15 cellular contexts compared by ENCODE assay signal in genomic region chr17:39229274-39229913, GRCh38. TPM values are rescaled to one million over a fixed set of nuclear protein-coding genes. Genes with fewer than 3 reads are reported as not detected.
DNase-seq lines count a peak whose midpoint lies in the region; ATAC-seq and TF ChIP-seq lines count a peak whose summit lies in the region.
"Had no signal": no experiment of that assay in that cellular context is flagged by ENCODE, and none has a peak within 500 bp of the region (broad histone marks: within the 10 kb centered on the region; RNA-seq: fewer than 3 reads in every experiment).

No MANE protein-coding gene starts in this region.

- H4K20me1 ChIP-seq in GM23248 (ENCODE audit: insufficient read depth), result no peaks in the 10 kb centered on the region

- H3K4me2 ChIP-seq in GM23248 (ENCODE audit: unreplicated experiment), result peak overlapping the region; percentile 49

- H2AFZ ChIP-seq in GM23248, result peak overlapping the region; percentile 74

- H3K9me3 ChIP-seq in GM23248 (ENCODE audit: low read depth), result no peaks in the 10 kb centered on the region
- no peaks in the 10 kb centered on the region for H3K9me3 ChIP-seq in breast epithelium

- no peak for ATAC-seq in HG02973 (IDR thresholded peaks at IDR 0.05; ENCODE audit: unreplicated experiment)
- no peak for ATAC-seq in HG03469 (IDR thresholded peaks at IDR 0.05; ENCODE audit: unreplicated experiment)
- ATAC-seq in stimulated activated naive CD8-positive, alpha-beta T cell treated with anti-CD3 and anti-CD28 coated beads, Interleukin-15, amount 100 ng/mL, for 72 hours, result no peak

- WGBS in GM23248 (ENCODE audit: low coverage in 1 of 2, low lambda C conversion rate in 2 of 2, missing lambda C conversion rate in 2 of 2), 2 experiments, result 10 to 11% methylated on average over 11 of the region's 11 CpGs

- peaks cover 11% of the 10 kb centered on the region for H3K27me3 ChIP-seq in GM23248 (replicated peaks; ENCODE audit: insufficient read depth)
- H3K27me3 ChIP-seq in breast epithelium, result peaks cover 7% of the 10 kb centered on the region in 2 donors

- H3F3A ChIP-seq in GM23248 (ENCODE audit: insufficient read depth), result 0 out of 2 replicates have a peak, but pooled peaks cover 5% of the 10 kb centered on the region

- H3K9me3 Mint-ChIP-seq in neural crest cell, result no peaks in the 10 kb centered on the region
- H3K9me3 Mint-ChIP-seq in stimulated activated naive CD8-positive, alpha-beta T cell treated with anti-CD3 and anti-CD28 coated beads, Interleukin-15, amount 100 ng/mL, for 72 hours, result no peaks in the 10 kb centered on the region
- H3K9me3 Mint-ChIP-seq: activated T-cell treated with anti-CD3 and anti-CD28 coated beads, Interleukin-2, amount 50 U/mL, for 24 hours; immature natural killer cell had no signal

- in situ Hi-C loops in GM23248 (cut with MboI), result no loop called here

- no peak for TF ChIP-seq POLR2A in breast epithelium (IDR thresholded peaks at IDR 0.05)

- no peaks in the 10 kb centered on the region for H3K36me3 Mint-ChIP-seq in neural crest cell (ENCODE audit: low read depth)
- H3K36me3 Mint-ChIP-seq: immature natural killer cell had no signal

- H3K4me3 ChIP-seq in GM23248 (no peak overlapping the region), breast epithelium (peak overlapping the region in 1 of 3 donors; percentile 15)

- peak; percentile 93 for DNase-seq in GM23248
- DNase-seq in NCI-H226, result peak; percentile 86
- DNase-seq in breast epithelium (ENCODE audit: low spot score in 2 of 2), result no peak
- DNase-seq in neural crest cell (ENCODE audit: low read depth, low spot score), result no peak
- no peak for DNase-seq in NCI-H2227 (lab: John Stamatoyannopoulos, UW; ENCODE audit: unreplicated experiment)
- no peak for DNase-seq in stimulated activated naive CD8-positive, alpha-beta T cell treated with anti-CD3 and anti-CD28 coated beads, Interleukin-15, amount 100 ng/mL, for 72 hours
- DNase-seq: activated T-cell treated with anti-CD3 and anti-CD28 coated beads, Interleukin-2, amount 50 U/mL, for 24 hours; COR-L47; immature natural killer cell; NCI-H2081 treated with DMSO at 0.1 percent for 48 hours; substantia nigra had no signal

- intact Hi-C loops in breast epithelium (cut with DNase I; ENCODE audit: low total_unique reads), result loop anchor here (1.0 kb wide), 1 partner anchor 9 kb away; no protein-coding TSS in a partner anchor

- H3K4me1 Mint-ChIP-seq in neural crest cell, result peaks cover 28% of the 10 kb centered on the region
- H3K4me1 Mint-ChIP-seq in stimulated activated naive CD8-positive, alpha-beta T cell treated with anti-CD3 and anti-CD28 coated beads, Interleukin-15, amount 100 ng/mL, for 72 hours, result peaks cover 35% of the 10 kb centered on the region

- H3K9me2 ChIP-seq in GM23248 (ENCODE audit: insufficient read depth), result no peaks in the 10 kb centered on the region

- TF ChIP-seq CTCF in breast epithelium (IDR thresholded peaks at IDR 0.05) (no peak), neural crest cell (conservative IDR thresholded peaks at IDR 0.05) (no peak)

- no peaks in the 10 kb centered on the region for H3K79me2 ChIP-seq in GM23248 (ENCODE audit: insufficient read depth)

- H3K27me3 Mint-ChIP-seq in neural crest cell (ENCODE audit: low read depth), result peaks cover 42% of the 10 kb centered on the region
- peaks cover 51% of the 10 kb centered on the region for H3K27me3 Mint-ChIP-seq in stimulated activated naive CD8-positive, alpha-beta T cell treated with anti-CD3 and anti-CD28 coated beads, Interleukin-15, amount 100 ng/mL, for 72 hours

- H3K4me3 Mint-ChIP-seq in neural crest cell, result peak overlapping the region; percentile 38
- H3K4me3 Mint-ChIP-seq in stimulated activated naive CD8-positive, alpha-beta T cell treated with anti-CD3 and anti-CD28 coated beads, Interleukin-15, amount 100 ng/mL, for 72 hours, result no peak overlapping the region
- H3K4me3 Mint-ChIP-seq: activated T-cell treated with anti-CD3 and anti-CD28 coated beads, Interleukin-2, amount 50 U/mL, for 24 hours; immature natural killer cell had no signal

- peaks cover 13% of the 10 kb centered on the region for H3K4me1 ChIP-seq in GM23248 (ENCODE audit: insufficient read depth)
- peaks cover 12 to 13% of the 10 kb centered on the region in 2 donors for H3K4me1 ChIP-seq in breast epithelium

- H3K36me3 ChIP-seq in GM23248 (ENCODE audit: low read depth) (no peaks in the 10 kb centered on the region), breast epithelium (no peaks in the 10 kb centered on the region)

- H3K27ac ChIP-seq in GM23248, result peak overlapping the region; percentile 23
- H3K27ac ChIP-seq in breast epithelium, result peak overlapping the region; percentile 29 to 71
- H3K27ac ChIP-seq: VCaP had no signal

- no peak overlapping the region for H3K27ac Mint-ChIP-seq in neural crest cell (ENCODE audit: unreplicated experiment)
- no peak overlapping the region for H3K27ac Mint-ChIP-seq in stimulated activated naive CD8-positive, alpha-beta T cell treated with anti-CD3 and anti-CD28 coated beads, Interleukin-15, amount 100 ng/mL, for 72 hours
- H3K27ac Mint-ChIP-seq: activated T-cell treated with anti-CD3 and anti-CD28 coated beads, Interleukin-2, amount 50 U/mL, for 24 hours; immature natural killer cell had no signal

- H3K9ac ChIP-seq in GM23248, result no peak overlapping the region; the same call in 1 of the 2 replicates

RNA-seq across cellular contexts. Expression of gene STAC2, which starts 3.6 kb away (rescaled TPM):
- total RNA-seq in GM23248 (2014; rRNA removed; shearing (Covaris generic)), result not detected in 2 replicates
- 0.05 TPM in 1 of 2 replicates, not detected in the other for polyA plus RNA-seq in GM23248 (2016; fragmentation: Nextera tagmentation; extraction: Ambion mirVana)
- total RNA-seq in breast epithelium (100 to 1,000 TPM in 1 of 3 donors, 10 to 100 TPM in 1, not detected in 1; 26.5 to 121 TPM), neural crest cell (1.0 and 1.2 TPM in 2 replicates)
- total RNA-seq: epithelial cell of proximal tubule had no signal
- polyA plus RNA-seq: immature natural killer cell had no signal

RNA-seq across cellular contexts. Expression of gene RPL19, which starts 29.3 kb away (rescaled TPM):
- 1,500 and 1,636 TPM in 2 replicates for total RNA-seq in GM23248 (2014; rRNA removed; shearing (Covaris generic))
- polyA plus RNA-seq in GM23248 (2016; fragmentation: Nextera tagmentation; extraction: Ambion mirVana), result 892 and 903 TPM in 2 replicates
- 1,000 to 10,000 TPM; 2,817 to 3,666 (median 3,432) TPM for total RNA-seq in breast epithelium
- total RNA-seq in neural crest cell, result 1,874 and 1,957 TPM in 2 replicates

RNA-seq across cellular contexts. Expression of gene CACNB1, which starts 31.9 kb away (rescaled TPM):
- total RNA-seq in GM23248 (2014; rRNA removed; shearing (Covaris generic)), result 6.6 and 8.1 TPM in 2 replicates
- 6.0 and 7.1 TPM in 2 replicates for polyA plus RNA-seq in GM23248 (2016; fragmentation: Nextera tagmentation; extraction: Ambion mirVana)
- total RNA-seq in breast epithelium, result 10 to 100 TPM; 12.8 to 21.2 (median 13.9) TPM
- total RNA-seq in neural crest cell, result 15.3 and 16.2 TPM in 2 replicates

Comparison
In these comparisons a context has a peak if more than half of its experiments do, and no peak if none do; other contexts are left out.
1. DNase-seq: peak in GM23248 (single experiment) and NCI-H226 (single experiment); none in breast epithelium (0 of 2), neural crest cell (single experiment), NCI-H2227 (single experiment) and stimulated activated naive CD8-positive, alpha-beta T cell treated with anti-CD3 and anti-CD28 coated beads, Interleukin-15, amount 100 ng/mL, for 72 hours (0 of 2).